34 cellular contexts compared by ENCODE assay signal in the genomic region with DNA sequence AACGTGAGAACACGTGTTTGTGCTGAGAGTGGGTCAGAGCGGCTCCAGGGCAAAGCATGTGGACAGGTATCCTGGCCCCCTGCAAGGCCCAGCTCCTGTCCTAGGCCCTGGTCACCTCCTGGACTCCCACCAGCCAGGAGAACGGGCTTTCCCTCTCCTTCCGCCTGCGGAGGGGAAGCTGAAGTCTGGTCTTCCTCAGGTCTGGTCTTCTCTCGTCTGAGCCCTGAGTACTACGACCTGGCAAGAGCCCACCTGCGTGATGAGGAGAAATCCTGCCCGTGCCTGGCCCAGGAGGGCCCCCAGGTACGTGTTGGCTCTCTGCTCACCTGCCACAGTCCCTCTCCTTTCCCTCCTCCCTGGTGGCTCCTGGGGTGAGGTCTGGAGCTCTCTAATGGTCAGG. TPM values are rescaled to one million over a fixed set of nuclear protein-coding genes. Genes with fewer than 3 reads are reported as not detected.
DNase-seq lines count a peak whose midpoint lies in the region; ATAC-seq lines count a peak whose summit lies in the region.
"Had no signal": no experiment of that assay in that cellular context is flagged by ENCODE, and none has a peak within 500 bp of the region (broad histone marks: within the 10 kb centered on the region; RNA-seq: fewer than 3 reads in every experiment).

No MANE protein-coding gene starts in this region.

- no peaks in the 10 kb centered on the region for H3K9me3 Mint-ChIP-seq in activated CD4-positive, alpha-beta memory T cell treated with anti-CD3 and anti-CD28 coated beads, Interleukin-2, amount 10 ng/mL, durations not matched to agents 7 days and 5 days
- no peaks in the 10 kb centered on the region for H3K9me3 Mint-ChIP-seq in activated CD4-positive, alpha-beta memory T cell treated with anti-CD3 and anti-CD28 coated beads for 36 hours
- H3K9me3 Mint-ChIP-seq in CD4-positive, alpha-beta memory T cell: peaks cover 0 to 2% (median 0%) of the 10 kb centered on the region in 8 donors
- H3K9me3 Mint-ChIP-seq in activated CD8-positive, alpha-beta memory T cell treated with anti-CD3 and anti-CD28 coated beads, Interleukin-2, amount 10 ng/mL, durations not matched to agents 7 days and 5 days (ENCODE audit: low read depth): no peaks in the 10 kb centered on the region
- H3K9me3 Mint-ChIP-seq in natural killer cell treated with Interleukin-12 subunit alpha and Interleukin-12 subunit beta and Interleukin-15 and Interleukin-18, amount 100 ng/mL, for 72 hours: no peaks in the 10 kb centered on the region
- H3K9me3 Mint-ChIP-seq: HFFc6, nephron progenitor cell had no signal

- intact Hi-C loops in activated CD4-positive, alpha-beta memory T cell treated with anti-CD3 and anti-CD28 coated beads for 36 hours (cut with micrococcal nuclease): no loop called here
- intact Hi-C loops in CD4-positive, alpha-beta memory T cell (cut with micrococcal nuclease): no loop called here

- peak overlapping the region; percentile 70 for H3K27ac Mint-ChIP-seq in activated CD4-positive, alpha-beta memory T cell treated with anti-CD3 and anti-CD28 coated beads, Interleukin-2, amount 10 ng/mL, durations not matched to agents 7 days and 5 days
- no peak overlapping the region for H3K27ac Mint-ChIP-seq in activated CD4-positive, alpha-beta memory T cell treated with anti-CD3 and anti-CD28 coated beads for 36 hours
- peak overlapping the region in 1 of 7 donors; percentile 75 for H3K27ac Mint-ChIP-seq in CD4-positive, alpha-beta memory T cell
- H3K27ac Mint-ChIP-seq in activated CD8-positive, alpha-beta memory T cell treated with anti-CD3 and anti-CD28 coated beads, Interleukin-2, amount 10 ng/mL, durations not matched to agents 7 days and 5 days: peak overlapping the region; percentile 63
- H3K27ac Mint-ChIP-seq in natural killer cell treated with Interleukin-12 subunit alpha and Interleukin-12 subunit beta and Interleukin-15 and Interleukin-18, amount 100 ng/mL, for 72 hours: peak overlapping the region; percentile 84 to 99
- H3K27ac Mint-ChIP-seq: HFFc6 had no signal

- CTCF ChIA-PET in activated CD4-positive, alpha-beta memory T cell treated with anti-CD3 and anti-CD28 coated beads, Interleukin-2, amount 10 ng/mL, durations not matched to agents 7 days and 5 days (lab: Charles Lee): interaction anchor here (0.6 kb wide), 1 partner anchor 15 kb away, joined by 6 read pairs; no protein-coding TSS in a partner anchor
- CTCF ChIA-PET in activated CD4-positive, alpha-beta memory T cell treated with anti-CD3 and anti-CD28 coated beads for 36 hours (lab: Charles Lee): interaction anchor here (5.4 kb wide), 1 partner anchor 11 kb away, joined by 34 read pairs; no protein-coding TSS in a partner anchor
- CTCF ChIA-PET in CD4-positive, alpha-beta memory T cell (lab: Charles Lee; ENCODE audit: partially characterized antibody): no interaction called here
- CTCF ChIA-PET in activated CD8-positive, alpha-beta memory T cell treated with anti-CD3 and anti-CD28 coated beads, Interleukin-2, amount 10 ng/mL, durations not matched to agents 7 days and 5 days (lab: Charles Lee): interaction anchor here (0.5 to 8.2 kb wide), 3 partner anchors 11 to 17 kb away, joined by 3 to 70 read pairs (median 3); no protein-coding TSS in a partner anchor

- peaks cover 44% of the 10 kb centered on the region for H3K4me1 Mint-ChIP-seq in activated CD4-positive, alpha-beta memory T cell treated with anti-CD3 and anti-CD28 coated beads, Interleukin-2, amount 10 ng/mL, durations not matched to agents 7 days and 5 days
- no peaks in the 10 kb centered on the region for H3K4me1 Mint-ChIP-seq in activated CD4-positive, alpha-beta memory T cell treated with anti-CD3 and anti-CD28 coated beads for 36 hours (ENCODE audit: low read depth)
- H3K4me1 Mint-ChIP-seq in CD4-positive, alpha-beta memory T cell: no peaks in the 10 kb centered on the region
- H3K4me1 Mint-ChIP-seq in activated CD8-positive, alpha-beta memory T cell treated with anti-CD3 and anti-CD28 coated beads, Interleukin-2, amount 10 ng/mL, durations not matched to agents 7 days and 5 days: peaks cover 44% of the 10 kb centered on the region
- peaks cover 81 to 84% of the 10 kb centered on the region in 2 donors for H3K4me1 Mint-ChIP-seq in natural killer cell treated with Interleukin-12 subunit alpha and Interleukin-12 subunit beta and Interleukin-15 and Interleukin-18, amount 100 ng/mL, for 72 hours (ENCODE audit: low read depth in 2 of 2)

- no peaks in the 10 kb centered on the region for H3K27me3 ChIP-seq in CD4-positive, alpha-beta memory T cell (ENCODE audit: insufficient read depth, low read length)
- H3K27me3 ChIP-seq: breast epithelium, hepatocyte, MG63, thyroid gland, vagina had no signal

- POLR2A ChIA-PET in activated CD4-positive, alpha-beta memory T cell treated with anti-CD3 and anti-CD28 coated beads, Interleukin-2, amount 10 ng/mL, durations not matched to agents 7 days and 5 days (lab: Charles Lee): interaction anchor here (1.3 to 1.8 kb wide), 3 partner anchors 11 to 14 kb away, joined by 4 to 8 read pairs (median 7); no protein-coding TSS in a partner anchor
- POLR2A ChIA-PET in activated CD4-positive, alpha-beta memory T cell treated with anti-CD3 and anti-CD28 coated beads for 36 hours (lab: Charles Lee): no interaction called here
- POLR2A ChIA-PET in CD4-positive, alpha-beta memory T cell (lab: Charles Lee; ENCODE audit: partially characterized antibody): no interaction called here

- no peak for ATAC-seq in activated CD8-positive, alpha-beta memory T cell treated with anti-CD3 and anti-CD28 coated beads, Interleukin-2, amount 10 ng/mL, durations not matched to agents 7 days and 5 days
- no peak for ATAC-seq in natural killer cell treated with Interleukin-12 subunit alpha and Interleukin-12 subunit beta and Interleukin-15 and Interleukin-18, amount 100 ng/mL, for 72 hours
- ATAC-seq in HG03108 (IDR thresholded peaks at IDR 0.05; ENCODE audit: unreplicated experiment): no peak
- ATAC-seq: A549 had no signal

- H3K27me3 Mint-ChIP-seq in activated CD4-positive, alpha-beta memory T cell treated with anti-CD3 and anti-CD28 coated beads, Interleukin-2, amount 10 ng/mL, durations not matched to agents 7 days and 5 days: peaks cover 3% of the 10 kb centered on the region
- H3K27me3 Mint-ChIP-seq in activated CD4-positive, alpha-beta memory T cell treated with anti-CD3 and anti-CD28 coated beads for 36 hours: no peaks in the 10 kb centered on the region
- H3K27me3 Mint-ChIP-seq in CD4-positive, alpha-beta memory T cell: no peaks in the 10 kb centered on the region
- peaks cover 7% of the 10 kb centered on the region for H3K27me3 Mint-ChIP-seq in activated CD8-positive, alpha-beta memory T cell treated with anti-CD3 and anti-CD28 coated beads, Interleukin-2, amount 10 ng/mL, durations not matched to agents 7 days and 5 days
- H3K27me3 Mint-ChIP-seq in natural killer cell treated with Interleukin-12 subunit alpha and Interleukin-12 subunit beta and Interleukin-15 and Interleukin-18, amount 100 ng/mL, for 72 hours: no peaks in the 10 kb centered on the region

- H3K9me3 ChIP-seq in CD4-positive, alpha-beta memory T cell (ENCODE audit: control insufficient read depth in 1 of 2, low read length in 2 of 2): no peaks in the 10 kb centered on the region
- H3K9me3 ChIP-seq: A549, breast epithelium, SJCRH30, stomach, thyroid gland, vagina had no signal

- peak overlapping the region; percentile 9 for H3K27ac ChIP-seq in CD4-positive, alpha-beta memory T cell (ENCODE audit: low read depth, low read length)
- H3K27ac ChIP-seq: breast epithelium, hepatocyte, HL-60, KMS-11, parathyroid adenoma, SJCRH30, stomach, thyroid gland, vagina had no signal

- peaks cover 7% of the 10 kb centered on the region for H3K36me3 Mint-ChIP-seq in activated CD4-positive, alpha-beta memory T cell treated with anti-CD3 and anti-CD28 coated beads, Interleukin-2, amount 10 ng/mL, durations not matched to agents 7 days and 5 days (ENCODE audit: low read depth)
- H3K36me3 Mint-ChIP-seq in activated CD4-positive, alpha-beta memory T cell treated with anti-CD3 and anti-CD28 coated beads for 36 hours: no peaks in the 10 kb centered on the region
- peaks cover 0 to 1% of the 10 kb centered on the region in 2 donors for H3K36me3 Mint-ChIP-seq in CD4-positive, alpha-beta memory T cell
- peaks cover 6% of the 10 kb centered on the region for H3K36me3 Mint-ChIP-seq in activated CD8-positive, alpha-beta memory T cell treated with anti-CD3 and anti-CD28 coated beads, Interleukin-2, amount 10 ng/mL, durations not matched to agents 7 days and 5 days
- H3K36me3 Mint-ChIP-seq in natural killer cell treated with Interleukin-12 subunit alpha and Interleukin-12 subunit beta and Interleukin-15 and Interleukin-18, amount 100 ng/mL, for 72 hours: peaks cover 21% of the 10 kb centered on the region

- peak overlapping the region; percentile 31 for H3K4me3 Mint-ChIP-seq in activated CD4-positive, alpha-beta memory T cell treated with anti-CD3 and anti-CD28 coated beads, Interleukin-2, amount 10 ng/mL, durations not matched to agents 7 days and 5 days
- H3K4me3 Mint-ChIP-seq in activated CD4-positive, alpha-beta memory T cell treated with anti-CD3 and anti-CD28 coated beads for 36 hours: no peak overlapping the region
- peak overlapping the region in 4 of 8 donors; percentile 35 to 64 (median 40) for H3K4me3 Mint-ChIP-seq in CD4-positive, alpha-beta memory T cell
- peak overlapping the region; percentile 49 for H3K4me3 Mint-ChIP-seq in activated CD8-positive, alpha-beta memory T cell treated with anti-CD3 and anti-CD28 coated beads, Interleukin-2, amount 10 ng/mL, durations not matched to agents 7 days and 5 days
- peak overlapping the region; percentile 94 for H3K4me3 Mint-ChIP-seq in natural killer cell treated with Interleukin-12 subunit alpha and Interleukin-12 subunit beta and Interleukin-15 and Interleukin-18, amount 100 ng/mL, for 72 hours
- H3K4me3 Mint-ChIP-seq: HFFc6, nephron progenitor cell had no signal

- H3K36me3 ChIP-seq in CD4-positive, alpha-beta memory T cell (ENCODE audit: insufficient read depth, low read length): no peaks in the 10 kb centered on the region
- H3K36me3 ChIP-seq: breast epithelium, MG63, SJCRH30, stomach, thyroid gland, vagina had no signal

- DNase-seq in activated CD4-positive, alpha-beta memory T cell treated with anti-CD3 and anti-CD28 coated beads, Interleukin-2, amount 10 ng/mL, durations not matched to agents 7 days and 5 days: peak; percentile 13
- no peak for DNase-seq in activated CD4-positive, alpha-beta memory T cell treated with anti-CD3 and anti-CD28 coated beads for 36 hours
- DNase-seq in CD4-positive, alpha-beta memory T cell: no peak
- no peak for DNase-seq in activated CD8-positive, alpha-beta memory T cell treated with anti-CD3 and anti-CD28 coated beads, Interleukin-2, amount 10 ng/mL, durations not matched to agents 7 days and 5 days
- peak; percentile 28 for DNase-seq in natural killer cell treated with Interleukin-12 subunit alpha and Interleukin-12 subunit beta and Interleukin-15 and Interleukin-18, amount 100 ng/mL, for 72 hours (ENCODE audit: low spot score)
- no peak for DNase-seq in NCI-H146 treated with DMSO at 0.1 percent for 48 hours (lab: John Stamatoyannopoulos, UW; ENCODE audit: unreplicated experiment)
- no peak for DNase-seq in SW480 (ENCODE audit: low spot score)
- DNase-seq: activated CD4-positive, CD25-positive, alpha-beta regulatory T cell; activated naive CD4-positive, alpha-beta T cell treated with anti-CD3 and anti-CD28 coated beads, Interleukin-2, amount 50 U/mL, for 16 hours; AML-193; DMS 273 treated with DMSO at 0.1 percent for 48 hours; GOT3; HFFc6; MG63; NCI-H1105 treated with DMSO at 0.1 percent for 48 hours; NCI-H1930; NCI-H2171 treated with DMSO at 0.1 percent for 48 hours; NCI-H510A; nephron progenitor cell; SJCRH30; stimulated activated CD4-positive, alpha-beta T cell treated with anti-CD3 and anti-CD28 coated beads, Interleukin-1b, Interleukin-23, amount 100 ng/mL, for 48 hours; stomach; SW 1271; thyroid gland had no signal

- no peaks in the 10 kb centered on the region for H3K4me1 ChIP-seq in CD4-positive, alpha-beta memory T cell (ENCODE audit: insufficient read depth, low read length)
- H3K4me1 ChIP-seq: breast epithelium, parathyroid adenoma, SJCRH30, stomach, thyroid gland, vagina had no signal

- H3K4me3 ChIP-seq in CD4-positive, alpha-beta memory T cell (ENCODE audit: low read length in 2 of 2): no peak overlapping the region
- H3K4me3 ChIP-seq: A549, breast epithelium, hepatocyte, lung, MG63, SJCRH30, stomach, thyroid gland, vagina had no signal

RNA-seq across cellular contexts. Expression of gene GNLY, which starts 1.0 kb away (rescaled TPM):
- total RNA-seq in activated CD4-positive, alpha-beta memory T cell treated with anti-CD3 and anti-CD28 coated beads, Interleukin-2, amount 10 ng/mL, durations not matched to agents 7 days and 5 days: 100 to 1,000 TPM; 569 to 599 TPM
- 10 to 100 TPM; 21.5 to 22.8 TPM for total RNA-seq in activated CD4-positive, alpha-beta memory T cell treated with anti-CD3 and anti-CD28 coated beads for 36 hours
- 10 to 100 TPM; 17.2 to 20.0 TPM for total RNA-seq in CD4-positive, alpha-beta memory T cell
- polyA plus RNA-seq in CD4-positive, alpha-beta memory T cell: 10 to 100 TPM; 22.3 to 32.2 TPM
- total RNA-seq in activated CD8-positive, alpha-beta memory T cell treated with anti-CD3 and anti-CD28 coated beads, Interleukin-2, amount 10 ng/mL, durations not matched to agents 7 days and 5 days: 1,000 to 10,000 TPM in 1 of 2 experiments, 100 to 1,000 TPM in 1; 364 to 1,915 TPM
- total RNA-seq in natural killer cell treated with Interleukin-12 subunit alpha and Interleukin-12 subunit beta and Interleukin-15 and Interleukin-18, amount 100 ng/mL, for 72 hours: 100 to 1,000 TPM; 599 to 903 TPM
- total RNA-seq: hepatocyte, HFFc6, RPMI7951, SJCRH30 had no signal
- polyA plus RNA-seq: A549, hepatocyte had no signal

RNA-seq across cellular contexts. Expression of gene SFTPB, which starts 27.1 kb away (rescaled TPM):
- total RNA-seq in activated CD4-positive, alpha-beta memory T cell treated with anti-CD3 and anti-CD28 coated beads, Interleukin-2, amount 10 ng/mL, durations not matched to agents 7 days and 5 days: not detected
- total RNA-seq in activated CD4-positive, alpha-beta memory T cell treated with anti-CD3 and anti-CD28 coated beads for 36 hours: not detected
- not detected for total RNA-seq in CD4-positive, alpha-beta memory T cell
- not detected for polyA plus RNA-seq in CD4-positive, alpha-beta memory T cell
- not detected for total RNA-seq in activated CD8-positive, alpha-beta memory T cell treated with anti-CD3 and anti-CD28 coated beads, Interleukin-2, amount 10 ng/mL, durations not matched to agents 7 days and 5 days
- not detected for total RNA-seq in natural killer cell treated with Interleukin-12 subunit alpha and Interleukin-12 subunit beta and Interleukin-15 and Interleukin-18, amount 100 ng/mL, for 72 hours
- total RNA-seq: HFFc6, RPMI7951, SJCRH30, vagina had no signal
- polyA plus RNA-seq: A549 had no signal

RNA-seq across cellular contexts. Expression of gene ATOH8, which starts 58.7 kb away (rescaled TPM):
- under 1 TPM; 0.55 to 0.78 TPM for total RNA-seq in activated CD4-positive, alpha-beta memory T cell treated with anti-CD3 and anti-CD28 coated beads, Interleukin-2, amount 10 ng/mL, durations not matched to agents 7 days and 5 days
- not detected for total RNA-seq in activated CD4-positive, alpha-beta memory T cell treated with anti-CD3 and anti-CD28 coated beads for 36 hours
- not detected for total RNA-seq in CD4-positive, alpha-beta memory T cell
- not detected for polyA plus RNA-seq in CD4-positive, alpha-beta memory T cell
- under 1 TPM; 0.12 to 0.40 TPM for total RNA-seq in activated CD8-positive, alpha-beta memory T cell treated with anti-CD3 and anti-CD28 coated beads, Interleukin-2, amount 10 ng/mL, durations not matched to agents 7 days and 5 days
- not detected for total RNA-seq in natural killer cell treated with Interleukin-12 subunit alpha and Interleukin-12 subunit beta and Interleukin-15 and Interleukin-18, amount 100 ng/mL, for 72 hours

Comparison
In these comparisons a context has a peak if more than half of its experiments do, and no peak if none do; other contexts are left out.
1. DNase-seq: peak in activated CD4-positive, alpha-beta memory T cell treated with anti-CD3 and anti-CD28 coated beads, Interleukin-2, amount 10 ng/mL, durations not matched to agents 7 days and 5 days (single experiment) and natural killer cell treated with Interleukin-12 subunit alpha and Interleukin-12 subunit beta and Interleukin-15 and Interleukin-18, amount 100 ng/mL, for 72 hours (single experiment); none in activated CD4-positive, alpha-beta memory T cell treated with anti-CD3 and anti-CD28 coated beads for 36 hours (single experiment), CD4-positive, alpha-beta memory T cell (0 of 5), activated CD8-positive, alpha-beta memory T cell treated with anti-CD3 and anti-CD28 coated beads, Interleukin-2, amount 10 ng/mL, durations not matched to agents 7 days and 5 days (single experiment), NCI-H146 treated with DMSO at 0.1 percent for 48 hours (single experiment) and SW480 (single experiment).
2. RNA of gene GNLY, which starts 1.0 kb away (total RNA-seq): 364 to 1,915 TPM in activated CD8-positive, alpha-beta memory T cell treated with anti-CD3 and anti-CD28 coated beads, Interleukin-2, amount 10 ng/mL, durations not matched to agents 7 days and 5 days, 599 to 903 TPM in natural killer cell treated with Interleukin-12 subunit alpha and Interleukin-12 subunit beta and Interleukin-15 and Interleukin-18, amount 100 ng/mL, for 72 hours and 569 to 599 TPM in activated CD4-positive, alpha-beta memory T cell treated with anti-CD3 and anti-CD28 coated beads, Interleukin-2, amount 10 ng/mL, durations not matched to agents 7 days and 5 days; 21.5 to 22.8 TPM in activated CD4-positive, alpha-beta memory T cell treated with anti-CD3 and anti-CD28 coated beads for 36 hours and 17.2 to 20.0 TPM in CD4-positive, alpha-beta memory T cell; every median in the first group is over 10 times any median in the second.